Comparison of ENCODE assay signal across 28 cellular contexts in the genomic region with DNA sequence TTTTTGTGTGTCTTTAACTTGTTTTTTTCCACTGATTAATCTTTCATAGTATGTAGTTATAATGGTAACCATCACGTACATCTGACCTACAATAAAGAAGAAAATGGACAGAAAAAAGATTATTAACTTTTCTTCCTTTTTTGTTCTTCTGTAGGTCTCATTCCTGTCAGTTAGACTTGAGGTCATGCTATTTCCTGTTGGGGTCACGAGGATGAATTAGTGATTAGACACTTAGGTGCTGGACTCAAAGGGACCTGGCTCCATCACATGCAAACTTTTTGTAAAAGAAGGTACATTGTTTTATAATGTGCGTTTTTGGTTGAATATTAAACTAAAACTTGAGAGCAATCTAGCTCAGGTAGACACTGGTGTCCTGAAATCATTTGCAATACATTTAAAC. TPM values are rescaled to one million over a fixed set of nuclear protein-coding genes. Genes with fewer than 3 reads are reported as not detected.
DNase-seq lines count a peak whose midpoint lies in the region; ATAC-seq, FAIRE-seq and TF ChIP-seq lines count a peak whose summit lies in the region.
"Had no signal": no experiment of that assay in that cellular context is flagged by ENCODE, and none has a peak within 500 bp of the region (broad histone marks: within the 10 kb centered on the region; RNA-seq: fewer than 3 reads in every experiment).

No MANE protein-coding gene starts in this region.

- peak; percentile 35 for ATAC-seq in GM21447 (IDR thresholded peaks at IDR 0.05; ENCODE audit: unreplicated experiment)
- peak; percentile 43 for ATAC-seq in GM12878
- no peak for ATAC-seq in GM21526 (IDR thresholded peaks at IDR 0.05; ENCODE audit: low FRiP score, unreplicated experiment)
- ATAC-seq: mucosa of descending colon, WTC11 had no signal

- peaks cover 7% of the 10 kb centered on the region for H3K4me1 ChIP-seq in GM12878 (ENCODE audit: control insufficient read depth, insufficient read depth, low read length)
- no peaks in the 10 kb centered on the region for H3K4me1 ChIP-seq in small intestine (ENCODE audit: control insufficient read depth in 2 of 2, insufficient read depth in 1 of 2, low read depth in 1 of 2, low read length in 1 of 2)
- no peaks in the 10 kb centered on the region for H3K4me1 ChIP-seq in esophagus muscularis mucosa

- SMC1A ChIA-PET in GM12878 (lab: Charles Lee; ENCODE audit: uncharacterized antibody, unreplicated experiment), result interaction anchor here (1.0 to 1.8 kb wide), 6 partner anchors 11 to 240 kb away, joined by 3 to 6 read pairs (median 4); no protein-coding TSS in a partner anchor

- no peak for TF ChIP-seq EP300 in GM12878 (IDR thresholded peaks at IDR 0.05; ENCODE audit: borderline replicate concordance in 1 of 2, control insufficient read depth in 1 of 2, low read depth in 2 of 2, low read length in 2 of 2)
- no peak for TF ChIP-seq EP300 in esophagus muscularis mucosa (IDR thresholded peaks at IDR 0.05)

- H3K36me3 ChIP-seq in GM12878 (ENCODE audit: control insufficient read depth in 2 of 2, insufficient read depth in 2 of 2, low read length in 1 of 2) (no peaks in the 10 kb centered on the region), small intestine (ENCODE audit: control insufficient read depth in 2 of 2, insufficient read depth in 2 of 2, low read length in 2 of 2) (no peaks in the 10 kb centered on the region), esophagus muscularis mucosa (no peaks in the 10 kb centered on the region)
- H3K36me3 ChIP-seq: SJCRH30 had no signal

- TF ChIP-seq POLR2A in GM12878 (IDR thresholded peaks at IDR 0.05; ENCODE audit: low read depth, low read length) (no peak), esophagus muscularis mucosa (IDR thresholded peaks at IDR 0.05; ENCODE audit: low read depth) (no peak)

- 26% methylated on average over 3 of the region's 3 CpGs for WGBS in GM12878 (ENCODE audit: insufficient coverage, insufficient replicate concordance, low lambda C conversion rate, missing lambda C conversion rate)
- 27 to 51% (median 34%) methylated on average over 3 of the region's 3 CpGs for WGBS in small intestine, 3 donors
- WGBS in esophagus muscularis mucosa, result 86% methylated on average over 3 of the region's 3 CpGs

- 0 out of 2 replicates have a peak overlapping the region, but pooled peaks have one; percentile 2 for H3K4me3 ChIP-seq in GM12878
- no peak overlapping the region for H3K4me3 ChIP-seq in small intestine (ENCODE audit: low read depth in 1 of 2, low read length in 2 of 2)
- no peak overlapping the region for H3K4me3 ChIP-seq in esophagus muscularis mucosa
- H3K4me3 ChIP-seq: hepatocyte, lung, mucosa of descending colon, SJCRH30, skin epidermis had no signal

- H3K27ac ChIP-seq in GM12878 (ENCODE audit: control insufficient read depth, insufficient read depth), result no peak overlapping the region
- no peak overlapping the region for H3K27ac ChIP-seq in small intestine (ENCODE audit: low read depth in 1 of 2, low read length in 1 of 2)
- no peak overlapping the region for H3K27ac ChIP-seq in esophagus muscularis mucosa (replicated peaks in 1 of 4)
- H3K27ac ChIP-seq: hepatocyte, SJCRH30 had no signal

- H2AFZ ChIP-seq in GM12878 (ENCODE audit: control insufficient read depth, low read depth, low read length), result no peak overlapping the region; the same call in 1 of the 2 replicates
- H2AFZ ChIP-seq: hepatocyte had no signal

- intact Hi-C loops in GM12878 (cut with micrococcal nuclease; ENCODE audit: unreplicated experiment) (loop anchor here (10.0 kb wide), 1 partner anchor 667 kb away; no protein-coding TSS in a partner anchor), esophagus muscularis mucosa (cut with DNase I) (no loop called here)

- H3K27me3 ChIP-seq in GM12878 (replicated peaks in 1 of 2; ENCODE audit: control insufficient read depth in 2 of 2, insufficient read depth in 2 of 2, low read length in 1 of 2) (no peaks in the 10 kb centered on the region), small intestine (ENCODE audit: control insufficient read depth in 2 of 2, insufficient read depth in 2 of 2, low read length in 2 of 2) (no peaks in the 10 kb centered on the region), esophagus muscularis mucosa (no peaks in the 10 kb centered on the region)
- H3K27me3 ChIP-seq: hepatocyte, SJCRH30 had no signal

- H3K9me3 ChIP-seq in GM12878 (replicated peaks; ENCODE audit: control insufficient read depth, insufficient read depth, low read length), result peaks cover 2% of the 10 kb centered on the region; the same call in 2 of the 3 replicates
- H3K9me3 ChIP-seq in small intestine (ENCODE audit: control insufficient read depth, low read depth), result no peaks in the 10 kb centered on the region
- H3K9me3 ChIP-seq in esophagus muscularis mucosa, result no peaks in the 10 kb centered on the region
- H3K9me3 ChIP-seq: mucosa of descending colon, SJCRH30 had no signal

- TF ChIP-seq CTCF in GM12878 (IDR thresholded peaks at IDR 0.05 in 2 of 3, conservative IDR thresholded peaks at IDR 0.05 in 1 of 3; ENCODE audit: control insufficient read depth in 2 of 3, extremely low read depth in 1 of 3, insufficient read depth in 1 of 3, low read depth in 3 of 3, low read length in 3 of 3) (no peak), esophagus muscularis mucosa (IDR thresholded peaks at IDR 0.05) (no peak)

- RAD21 ChIA-PET in GM12878 (lab: Charles Lee; ENCODE audit: unreplicated experiment), result interaction anchor here (1.7 to 4.1 kb wide), 4 partner anchors 13 to 565 kb away, joined by 6 to 20 read pairs (median 16); no protein-coding TSS in a partner anchor

- in situ Hi-C loops in GM12878 (cut with MboI), result no loop called here

- CTCF ChIA-PET in GM12878 (lab: Yijun Ruan, JAX), result interaction anchor here (1.2 kb wide), 2 partner anchors 225 to 229 kb away, joined by 3 to 4 read pairs; no protein-coding TSS in a partner anchor

- peaks cover 5% of the 10 kb centered on the region for H3K79me2 ChIP-seq in GM12878 (ENCODE audit: control insufficient read depth, insufficient read depth, low read length)
- H3K79me2 ChIP-seq: hepatocyte had no signal

- no peak for FAIRE-seq in GM12878 (lab: Jason Lieb, UNC)
- no peak for FAIRE-seq in small intestine (lab: Jason Lieb, UNC)
- FAIRE-seq: endothelial cell of umbilical vein had no signal

- peak; percentile 36 for DNase-seq in DMS53 (lab: John Stamatoyannopoulos, UW)
- no peak for DNase-seq in DMS53 treated with DMSO at 0.1 percent for 48 hours (lab: John Stamatoyannopoulos, UW; ENCODE audit: unreplicated experiment)
- no peak for DNase-seq in GM12878 (ENCODE audit: low read depth, low spot score)
- DNase-seq in small intestine, result peak; percentile 13
- no peak for DNase-seq in esophagus muscularis mucosa (ENCODE audit: extremely low spot score)
- DNase-seq in COR-L47 (lab: John Stamatoyannopoulos, UW), result no peak
- DNase-seq: activated CD4-positive, alpha-beta T cell treated with anti-CD3 and anti-CD28 coated beads, Interleukin-2, amount 50 U/mL, for 1 hour; activated effector memory CD4-positive, alpha-beta T cell treated with anti-CD3 and anti-CD28 coated beads, Interleukin-2, amount 50 U/mL, for 16 hours; activated naive CD8-positive, alpha-beta T cell treated with anti-CD3 and anti-CD28 coated beads, Interleukin-2, amount 10 ng/mL, durations not matched to agents 7 days and 5 days; activated T-cell treated with anti-CD3 and anti-CD28 coated beads, Interleukin-2, amount 50 U/mL, for 24 hours; aorta; CD4-positive, CD25-positive, alpha-beta regulatory T cell; HCEC 1CT; mucosa of descending colon; NCI-H1048; NCI-H2107; NCI-H446; NCI-H774; SJCRH30; stimulated activated naive CD4-positive, alpha-beta T cell treated with Interleukin-2 at 50 U/mL for 16 hours; T-helper 9 cell had no signal

- H3K4me2 ChIP-seq in GM12878 (ENCODE audit: control insufficient read depth, insufficient read depth), result 0 out of 2 replicates have a peak overlapping the region, but pooled peaks have one; percentile 15
- H3K4me2 ChIP-seq: hepatocyte had no signal

- no peak for TF ChIP-seq RAD21 in GM12878 (IDR thresholded peaks at IDR 0.05; ENCODE audit: insufficient read depth, low read depth, low read length)

- no peaks in the 10 kb centered on the region for H4K20me1 ChIP-seq in GM12878 (ENCODE audit: control insufficient read depth, insufficient read depth)

- no TSS peak for BruUV-seq in GM12878 (replicated peaks; lab: Mats Ljungman, UMichigan)

- POLR2A ChIA-PET in GM12878 (lab: Charles Lee), result interaction anchor here (0.9 kb wide), 1 partner anchor 12 kb away, joined by 3 read pairs; no protein-coding TSS in a partner anchor

- no peak overlapping the region for H3K9ac ChIP-seq in GM12878 (ENCODE audit: control insufficient read depth, insufficient read depth, low read length)

TF ChIP-seq in GM12878, 131 proteins besides CTCF, POLR2A, EP300 and RAD21 (continues in another document):
- TF ChIP-seq ZNF384 (IDR thresholded peaks at IDR 0.05; ENCODE audit: borderline replicate concordance, low read depth, low read length), result no peak

RNA-seq across cellular contexts. Expression of a gene that starts 14.8 kb away (rescaled TPM):
- total RNA-seq in GM12878 (2013; cell fraction: nucleolus; rRNA removed), result 82.3 and 93.5 TPM in 2 replicates
- total RNA-seq in GM12878 (2014; rRNA removed) (117 and 126 TPM in 2 replicates), GM12878 (2014; rRNA removed; fragmentation: Illumina TruSeq; extraction: Trizol) (66.9 and 69.3 TPM in 2 replicates), GM12878 (2021) (164 and 172 TPM in 2 replicates), esophagus muscularis mucosa (10 to 100 TPM; 19.2 to 32.7 (median 31.2) TPM)
- polyA plus RNA-seq in GM12878 (2011; ENCODE audit: low read depth), result 21.0 TPM
- polyA plus RNA-seq in GM12878 (2011; rRNA removed) (133 and 179 TPM in 2 replicates), GM12878 (2014; fragmentation: Illumina TruSeq; extraction: Trizol) (57.9 and 75.6 TPM in 2 replicates), GM12878 (2014; fragmentation: Nextera tagmentation; extraction: Ambion mirVana) (100 to 1,000 TPM in 1 of 2 experiments, 10 to 100 TPM in 1; 80.6 to 134 TPM), GM12878 (2014; rRNA removed) (68.4 and 78.4 TPM in 2 replicates), GM12878 (2016; fragmentation: Nextera tagmentation; extraction: Ambion mirVana) (10 to 100 TPM; 29.0 to 42.6 TPM), small intestine (10 to 100 TPM; 18.1 to 32.5 (median 20.0) TPM)
- 34.8 and 36.8 TPM in 2 replicates for polyA plus RNA-seq in GM12878 (2011; cell fraction: cytosol; rRNA removed)
- 35.8 and 51.3 TPM in 2 replicates for polyA plus RNA-seq in GM12878 (2011; cell fraction: nucleus; rRNA removed)
- 63.3 and 74.6 TPM in 2 replicates for polyA plus RNA-seq in GM12878 (2012)
- 36.7 and 43.4 TPM in 2 replicates for polyA minus RNA-seq in GM12878 (2011; rRNA and poly(A)+ RNA removed)
- polyA minus RNA-seq in GM12878 (2011; cell fraction: cytosol; rRNA and poly(A)+ RNA removed), result 43.2 and 45.2 TPM in 2 replicates
- polyA minus RNA-seq in GM12878 (2011; cell fraction: nucleus; rRNA and poly(A)+ RNA removed), result 28.7 and 43.7 TPM in 2 replicates
- total RNA-seq: CD4-positive, CD25-positive, alpha-beta regulatory T cell had no signal

Comparison
In these comparisons a context has a peak if more than half of its experiments do, and no peak if none do; other contexts are left out.
1. DNase-seq: peak in DMS53 (single experiment) and small intestine (single experiment); none in DMS53 treated with DMSO at 0.1 percent for 48 hours (single experiment), GM12878 (single experiment), esophagus muscularis mucosa (single experiment) and COR-L47 (single experiment).